In the genomic region with DNA sequence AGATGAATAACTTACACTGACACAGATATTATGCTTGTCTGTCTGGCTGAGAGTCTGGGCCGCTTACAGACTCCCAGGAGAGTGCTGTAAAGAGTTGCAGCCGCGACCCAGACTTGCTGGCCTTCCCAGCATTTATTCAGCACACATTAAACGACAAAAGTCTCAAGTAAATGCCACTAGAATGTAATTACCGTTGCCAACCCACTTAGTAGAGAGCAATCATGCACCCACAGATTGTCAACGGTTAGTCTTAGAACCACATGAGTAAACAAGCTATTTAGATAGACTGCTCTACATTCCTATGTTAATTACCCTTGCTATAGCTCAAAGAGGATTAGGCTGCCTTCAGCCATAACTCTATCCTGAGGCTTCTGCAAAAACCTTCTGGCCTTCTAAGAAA, we compare ENCODE assay signal across 14 cellular contexts.
"Had no signal": no experiment of that assay in that cellular context is flagged by ENCODE, and none has a peak within 500 bp of the region (broad histone marks: within the 10 kb centered on the region; RNA-seq: fewer than 3 reads in every experiment).

No MANE protein-coding gene starts in this region.

- H3K27me3 Mint-ChIP-seq: naive thymus-derived CD8-positive, alpha-beta T cell; stimulated activated memory B cell treated with anti-CD40 and anti-IgM and Interleukin-4, amounts not matched to agents 10 μg/mL and 1 μg/mL and 100 μg/mL, for 72 hours; stimulated activated naive CD8-positive, alpha-beta T cell treated with anti-CD3 and anti-CD28 coated beads, Interleukin-15, Interleukin-2, amounts not matched to agents 100 ng/mL and 50 ng/mL, for 24 hours had no signal

- H3K4me1 Mint-ChIP-seq: naive thymus-derived CD8-positive, alpha-beta T cell; stimulated activated memory B cell treated with anti-CD40 and anti-IgM and Interleukin-4, amounts not matched to agents 10 μg/mL and 1 μg/mL and 100 μg/mL, for 72 hours had no signal

- ATAC-seq: foreskin keratinocyte; left cardiac atrium; mucosa of descending colon; naive thymus-derived CD8-positive, alpha-beta T cell; right cardiac atrium; stimulated activated memory B cell treated with anti-CD40 and anti-IgM and Interleukin-4, amounts not matched to agents 10 μg/mL and 1 μg/mL and 100 μg/mL, for 72 hours; upper lobe of right lung had no signal

- H3K27me3 ChIP-seq: foreskin keratinocyte, tibial artery, upper lobe of right lung had no signal

- H3K4me1 ChIP-seq: foreskin keratinocyte, left ventricle myocardium inferior, tibial artery, upper lobe of right lung had no signal

- H3K27ac Mint-ChIP-seq: naive thymus-derived CD8-positive, alpha-beta T cell; stimulated activated memory B cell treated with anti-CD40 and anti-IgM and Interleukin-4, amounts not matched to agents 10 μg/mL and 1 μg/mL and 100 μg/mL, for 72 hours; stimulated activated naive CD8-positive, alpha-beta T cell treated with anti-CD3 and anti-CD28 coated beads, Interleukin-15, Interleukin-2, amounts not matched to agents 100 ng/mL and 50 ng/mL, for 24 hours had no signal

- H3K4me3 Mint-ChIP-seq: naive thymus-derived CD8-positive, alpha-beta T cell; stimulated activated memory B cell treated with anti-CD40 and anti-IgM and Interleukin-4, amounts not matched to agents 10 μg/mL and 1 μg/mL and 100 μg/mL, for 72 hours; stimulated activated naive CD8-positive, alpha-beta T cell treated with anti-CD3 and anti-CD28 coated beads, Interleukin-15, Interleukin-2, amounts not matched to agents 100 ng/mL and 50 ng/mL, for 24 hours had no signal

- H3K9me3 ChIP-seq: left ventricle myocardium inferior, mucosa of descending colon, tibial artery, upper lobe of right lung had no signal

- H3K4me3 ChIP-seq: left ventricle myocardium inferior, mucosa of descending colon, tibial artery, upper lobe of right lung had no signal

- DNase-seq: effector memory CD4-positive, alpha-beta T cell; erythroblast; foreskin keratinocyte; kidney; left cardiac atrium; left ventricle myocardium inferior; mucosa of descending colon; naive thymus-derived CD8-positive, alpha-beta T cell; right cardiac atrium; stimulated activated CD4-positive, alpha-beta T cell treated with anti-CD3 and anti-CD28 coated beads, Interleukin-4, amount 100 ng/mL, for 24 hours; tibial artery; upper lobe of right lung had no signal

- H3K27ac ChIP-seq: foreskin keratinocyte, left ventricle myocardium inferior, tibial artery, upper lobe of right lung had no signal
